Comparison of ENCODE assay signal across 31 cellular contexts in genomic region chr20:32348207-32348606, GRCh38.
"Had no signal": no experiment of that assay in that cellular context is flagged by ENCODE, and none has a peak within 500 bp of the region (broad histone marks: within the 10 kb centered on the region; RNA-seq: fewer than 3 reads in every experiment).

No MANE protein-coding gene starts in this region.

- H3K4me3 ChIP-seq: adrenal gland, Peyer's patch, SK-N-MC had no signal

- DNase-seq: activated CD4-positive, alpha-beta memory T cell treated with anti-CD3 and anti-CD28 coated beads for 36 hours; activated CD4-positive, alpha-beta T cell treated with anti-CD3 and anti-CD28 coated beads for 4 hours; activated CD4-positive, alpha-beta T cell treated with anti-CD3 and anti-CD28 coated beads, Interleukin-2, amount 50 U/mL, for 1 hour; activated CD4-positive, CD25-positive, alpha-beta regulatory T cell treated with anti-CD3 and anti-CD28 coated beads, Interleukin-2, amount 50 U/mL, for 72 hours; activated CD8-positive, alpha-beta memory T cell treated with anti-CD3 and anti-CD28 coated beads, Interleukin-2, amount 50 U/mL, for 4 hours; activated gamma-delta T cell treated with Interleukin-2 at 50 U/mL for 16 hours; activated naive CD4-positive, alpha-beta T cell treated with anti-CD3 and anti-CD28 coated beads for 36 hours; activated T-cell treated with anti-CD3 and anti-CD28 coated beads for 4 hours; activated T-cell treated with anti-CD3 and anti-CD28 coated beads, Interleukin-2, amount 50 U/mL, for 4 hours; adrenal gland; caudate nucleus; cerebellar nuclear complex; Kasumi-1; KG1; NCI-H1105; NCI-H1417 treated with DMSO at 0.1 percent for 48 hours; NCI-H187 treated with DMSO at 0.1 percent for 48 hours; NCI-H2081; NCI-H226; NCI-H446 treated with DMSO at 0.1 percent for 48 hours; NCI-H524; PC-3; Peyer's patch; RPMI8226 had no signal

- FAIRE-seq: astrocyte, bronchial epithelial cell, TTC549 had no signal

- H3K4me1 ChIP-seq: adrenal gland, Peyer's patch had no signal

- H3K9me3 ChIP-seq: adrenal gland, Peyer's patch had no signal

- H3K27ac ChIP-seq: adrenal gland, Peyer's patch, SK-N-MC had no signal

- H3K36me3 ChIP-seq: adrenal gland, Peyer's patch had no signal

- H3K27me3 ChIP-seq: adrenal gland, Peyer's patch had no signal

- ATAC-seq: activated naive CD4-positive, alpha-beta T cell treated with anti-CD3 and anti-CD28 coated beads, Interleukin-2, amount 50 U/mL, for 72 hours; activated T-cell treated with anti-CD3 and anti-CD28 coated beads, Interleukin-2, amount 50 U/mL, for 4 hours; PC-3; Right ventricle myocardium inferior; WTC11 had no signal
